Comparison of ENCODE assay signal across 30 cellular contexts in the genomic region with DNA sequence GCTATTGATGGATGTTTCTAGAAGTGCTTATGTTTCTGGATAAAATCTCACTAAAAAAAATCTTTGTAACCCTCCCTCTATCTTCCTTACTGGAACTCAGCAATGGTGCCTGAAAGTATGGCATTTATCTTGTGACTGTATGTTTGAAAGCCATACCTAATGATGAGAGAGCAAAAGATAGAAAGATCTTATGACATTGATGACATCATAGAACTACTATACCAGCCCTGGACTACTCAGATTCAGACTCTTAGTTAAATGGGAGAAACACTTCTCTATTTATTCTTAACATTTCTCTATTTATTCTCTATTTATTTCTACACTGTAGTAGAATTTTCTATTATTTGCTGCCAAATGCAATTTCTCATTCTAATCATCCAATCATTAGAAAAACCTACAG. TPM values are rescaled to one million over a fixed set of nuclear protein-coding genes. Genes with fewer than 3 reads are reported as not detected.
"Had no signal": no experiment of that assay in that cellular context is flagged by ENCODE, and none has a peak within 500 bp of the region (broad histone marks: within the 10 kb centered on the region; RNA-seq: fewer than 3 reads in every experiment).

No MANE protein-coding gene starts in this region.

- H3K36me3 ChIP-seq: stomach, suprapubic skin, thoracic aorta, thyroid gland, tibial artery, tibial nerve, transverse colon, upper lobe of left lung, upper lobe of right lung, uterus, vagina had no signal

- ATAC-seq: stimulated activated effector memory CD8-positive, alpha-beta T cell treated with anti-CD3 and anti-CD28 coated beads, Interleukin-12 subunit alpha, Interleukin-12 subunit beta, amount 100 ng/mL, for 72 hours; stimulated activated memory B cell treated with anti-CD40 and anti-IgM and Interleukin-4, amounts not matched to agents 10 μg/mL and 1 μg/mL and 100 μg/mL, for 72 hours; stimulated activated naive B cell treated with anti-CD40 and anti-IgM and Interleukin-4, amounts not matched to agents 10 μg/mL and 1 μg/mL and 100 μg/mL, for 72 hours; stimulated activated naive CD8-positive, alpha-beta T cell treated with anti-CD3 and anti-CD28 coated beads, Interleukin-15, amount 100 ng/mL, for 72 hours; stimulated activated naive CD8-positive, alpha-beta T cell treated with anti-CD3 and anti-CD28 coated beads, Interleukin-15, Interleukin-2, amounts not matched to agents 100 U/mL and 50 U/mL, for 24 hours; upper lobe of right lung had no signal

- H3K27ac ChIP-seq: stomach, suprapubic skin, testis, thoracic aorta, thyroid gland, tibial artery, tibial nerve, transverse colon, upper lobe of left lung, upper lobe of right lung, uterus, vagina had no signal

- H3K4me3 ChIP-seq: stomach, suprapubic skin, testis, thoracic aorta, thyroid gland, tibial artery, tibial nerve, transverse colon, upper lobe of left lung, upper lobe of right lung, uterus, vagina had no signal

- DNase-seq: stimulated activated CD4-positive, alpha-beta T cell treated with anti-CD3 and anti-CD28 coated beads, Interleukin-2, amount 100 ng/mL, for 48 hours; stimulated activated CD4-positive, alpha-beta T cell treated with anti-CD3 and anti-CD28 coated beads, Interleukin-4, amount 100 ng/mL, for 1 hour; stimulated activated CD4-positive, alpha-beta T cell treated with anti-CD3 and anti-CD28 coated beads, Interleukin-4, amount 100 ng/mL, for 24 hours; stimulated activated CD4-positive, alpha-beta T cell treated with anti-CD3 and anti-CD28 coated beads, Interleukin-4, amount 100 ng/mL, for 4 hours; stimulated activated CD8-positive, alpha-beta memory T cell treated with anti-CD3 and anti-CD28 coated beads, Interleukin-4, amount 100 ng/mL, for 48 hours; stimulated activated naive B cell treated with anti-CD40 and anti-IgM and Interleukin-4, amounts not matched to agents 10 μg/mL and 1 μg/mL and 100 μg/mL, for 72 hours; stimulated activated naive CD4-positive, alpha-beta T cell; stimulated activated naive CD4-positive, alpha-beta T cell treated with Interleukin-2 at 50 U/mL for 16 hours; stimulated activated naive CD8-positive, alpha-beta T cell treated with anti-CD3 and anti-CD28 coated beads, Interleukin-15, amount 100 ng/mL, for 72 hours; stimulated activated naive CD8-positive, alpha-beta T cell treated with anti-CD3 and anti-CD28 coated beads, Interleukin-15, Interleukin-2, amounts not matched to agents 100 U/mL and 50 U/mL, for 24 hours; stomach; substantia nigra; testis; thyroid gland; tibial artery; transverse colon; trophoblast cell; upper lobe of left lung; upper lobe of right lung; uterus had no signal

- H3K4me1 ChIP-seq: stomach, suprapubic skin, testis, thyroid gland, tibial artery, tibial nerve, transverse colon, upper lobe of left lung, upper lobe of right lung, uterus, vagina had no signal

- H3K9me3 ChIP-seq: testis, thyroid gland, tibial artery, tibial nerve, transverse colon, upper lobe of left lung, upper lobe of right lung, uterus, vagina had no signal

- FAIRE-seq: urothelium cell line had no signal

- H3K27me3 ChIP-seq: stomach, suprapubic skin, testis, thyroid gland, tibial artery, tibial nerve, transverse colon, upper lobe of left lung, upper lobe of right lung, uterus, vagina had no signal

RNA-seq across cellular contexts. Expression of a gene that starts 32.7 kb away (rescaled TPM):
- total RNA-seq: stomach, temporal lobe, thoracic aorta, tibial nerve, transverse colon, upper lobe of left lung, upper lobe of right lung, ureter, urinary bladder, vagina had no signal
- polyA plus RNA-seq: stomach, urinary bladder had no signal
